Comparison of ENCODE assay signal across 25 cellular contexts in genomic region chr6:63543982-63544381, GRCh38. TPM values are rescaled to one million over a fixed set of nuclear protein-coding genes. Genes with fewer than 3 reads are reported as not detected.
DNase-seq lines count a peak whose midpoint lies in the region; ATAC-seq, FAIRE-seq and TF ChIP-seq lines count a peak whose summit lies in the region.
"Had no signal": no experiment of that assay in that cellular context is flagged by ENCODE, and none has a peak within 500 bp of the region (broad histone marks: within the 10 kb centered on the region; RNA-seq: fewer than 3 reads in every experiment).

No MANE protein-coding gene starts in this region.

- peak overlapping the region; percentile 86 for H3K27ac Mint-ChIP-seq in astrocyte (ENCODE audit: unreplicated experiment)
- no peak overlapping the region for H3K27ac Mint-ChIP-seq in CD8-positive, alpha-beta T cell
- H3K27ac Mint-ChIP-seq: B cell had no signal

- DNase-seq in OCI-LY7 (ENCODE audit: low spot score): no peak
- no peak for DNase-seq in astrocyte (ENCODE audit: low read depth)
- DNase-seq in fibroblast of villous mesenchyme (ENCODE audit: low read depth): peak; percentile 31
- no peak for DNase-seq in CD8-positive, alpha-beta T cell
- DNase-seq in glomerular visceral epithelial cell (ENCODE audit: extremely low spot score): no peak
- no peak for DNase-seq in stimulated activated CD4-positive, alpha-beta T cell treated with anti-CD3 and anti-CD28 coated beads, Interleukin-4, amount 100 ng/mL, for 24 hours
- DNase-seq: Calu3; DMS153; H7; Kasumi-1; NCI-H1092 treated with DMSO at 0.1 percent for 48 hours; NCI-H1436 treated with DMSO at 0.1 percent for 48 hours; NCI-H187 treated with DMSO at 0.1 percent for 48 hours; NCI-H446; NCI-H524 treated with DMSO at 0.1 percent for 48 hours; NCI-H774; NK-92 treated with Interleukin-12 subunit alpha and Interleukin-12 subunit beta, amount 100 ng/mL, for 24 hours; Right ventricle myocardium superior; RPMI8226 had no signal

- H2AFZ ChIP-seq in OCI-LY7 (ENCODE audit: low read length): 0 out of 2 replicates have a peak overlapping the region, but pooled peaks have one; percentile 38
- H2AFZ ChIP-seq in astrocyte (ENCODE audit: low read depth, low read length): no peak overlapping the region

- peaks cover 8% of the 10 kb centered on the region for H3K4me1 Mint-ChIP-seq in astrocyte (ENCODE audit: low read depth, unreplicated experiment)
- no peaks in the 10 kb centered on the region for H3K4me1 Mint-ChIP-seq in CD8-positive, alpha-beta T cell (ENCODE audit: low read depth)
- H3K4me1 Mint-ChIP-seq: B cell had no signal

- intact Hi-C loops in OCI-LY7 (cut with micrococcal nuclease; ENCODE audit: unreplicated experiment): no loop called here
- intact Hi-C loops in CD8-positive, alpha-beta T cell (cut with DNase I, micrococcal nuclease): no loop called here

- no peak overlapping the region for H3K4me3 ChIP-seq in OCI-LY7 (ENCODE audit: low read depth, low read length, poor library complexity, severe bottlenecking)
- H3K4me3 ChIP-seq in astrocyte (ENCODE audit: insufficient read depth, low read depth, low read length): no peak overlapping the region
- no peak overlapping the region for H3K4me3 ChIP-seq in fibroblast of villous mesenchyme (ENCODE audit: low read depth, low read length)
- H3K4me3 ChIP-seq in CD8-positive, alpha-beta T cell (ENCODE audit: low read depth, low read length): no peak overlapping the region
- H3K4me3 ChIP-seq: A549, SJSA1 had no signal

- H3K79me2 ChIP-seq in OCI-LY7 (ENCODE audit: insufficient read depth, low read depth, low read length): no peaks in the 10 kb centered on the region
- H3K79me2 ChIP-seq in astrocyte (ENCODE audit: insufficient read depth, low read length): no peaks in the 10 kb centered on the region

- peaks cover 2% of the 10 kb centered on the region for H3K27me3 ChIP-seq in astrocyte (ENCODE audit: insufficient read depth, low read length)
- no peaks in the 10 kb centered on the region for H3K27me3 ChIP-seq in CD8-positive, alpha-beta T cell (ENCODE audit: insufficient read depth, low read length)
- H3K27me3 ChIP-seq: SJSA1 had no signal

- no peaks in the 10 kb centered on the region for H3K27me3 Mint-ChIP-seq in astrocyte (ENCODE audit: low read depth, unreplicated experiment)
- peaks cover 28% of the 10 kb centered on the region for H3K27me3 Mint-ChIP-seq in CD8-positive, alpha-beta T cell (ENCODE audit: low read depth)

- no peak for FAIRE-seq in astrocyte (lab: Jason Lieb, UNC)
- FAIRE-seq: A549, HepG2 had no signal

- H3K36me3 ChIP-seq in OCI-LY7 (ENCODE audit: insufficient read depth, low read length) (no peaks in the 10 kb centered on the region), astrocyte (ENCODE audit: insufficient read depth, low read length) (no peaks in the 10 kb centered on the region)
- no peaks in the 10 kb centered on the region for H3K36me3 ChIP-seq in CD8-positive, alpha-beta T cell (ENCODE audit: insufficient read depth, low read length)
- H3K36me3 ChIP-seq: SJSA1 had no signal

- no peaks in the 10 kb centered on the region for H3K9me3 Mint-ChIP-seq in astrocyte (ENCODE audit: unreplicated experiment)
- H3K9me3 Mint-ChIP-seq in CD8-positive, alpha-beta T cell: no peaks in the 10 kb centered on the region

- POLR2A ChIA-PET in OCI-LY7 (lab: Charles Lee): interaction anchor here (0.6 to 1.0 kb wide), 3 partner anchors 13 to 1361 kb away, joined by 3 to 4 read pairs (median 3); no protein-coding TSS in a partner anchor
- POLR2A ChIA-PET in CD8-positive, alpha-beta T cell (lab: Charles Lee): no interaction called here

- no peak overlapping the region for H3K9ac ChIP-seq in astrocyte (ENCODE audit: low read length)

- H3K36me3 Mint-ChIP-seq in astrocyte (ENCODE audit: low read depth, unreplicated experiment): no peaks in the 10 kb centered on the region
- H3K36me3 Mint-ChIP-seq in CD8-positive, alpha-beta T cell: no peaks in the 10 kb centered on the region

- no peak for ATAC-seq in CD8-positive, alpha-beta T cell
- no peak for ATAC-seq in HG03280 (IDR thresholded peaks at IDR 0.05; ENCODE audit: unreplicated experiment)
- ATAC-seq: A549, HepG2 had no signal

- H3K27ac ChIP-seq in OCI-LY7 (ENCODE audit: low read depth, low read length, poor library complexity, severe bottlenecking) (no peak overlapping the region), astrocyte (ENCODE audit: low read depth, low read length) (no peak overlapping the region)
- no peak overlapping the region for H3K27ac ChIP-seq in CD8-positive, alpha-beta T cell (ENCODE audit: low read depth, low read length)
- H3K27ac ChIP-seq: C4-2B, SJSA1 had no signal

- TF ChIP-seq CTCF in OCI-LY7 (conservative IDR thresholded peaks at IDR 0.05; ENCODE audit: low read length): no peak
- no peak for TF ChIP-seq CTCF in astrocyte (IDR thresholded peaks at IDR 0.05; ENCODE audit: insufficient read depth, low read depth, low read length)
- TF ChIP-seq CTCF in fibroblast of villous mesenchyme (IDR thresholded peaks at IDR 0.05; ENCODE audit: insufficient read depth, low read depth, low read length): no peak
- no peak for TF ChIP-seq CTCF in CD8-positive, alpha-beta T cell (IDR thresholded peaks at IDR 0.05)

- CTCF ChIA-PET in OCI-LY7 (lab: Charles Lee; ENCODE audit: unreplicated experiment): no interaction called here
- CTCF ChIA-PET in CD8-positive, alpha-beta T cell (lab: Charles Lee): no interaction called here

- no peak overlapping the region for H3K4me3 Mint-ChIP-seq in astrocyte (ENCODE audit: unreplicated experiment)
- H3K4me3 Mint-ChIP-seq in CD8-positive, alpha-beta T cell: no peak overlapping the region
- H3K4me3 Mint-ChIP-seq: B cell had no signal

- no peaks in the 10 kb centered on the region for H4K20me1 ChIP-seq in OCI-LY7 (ENCODE audit: insufficient read depth, low read length)
- no peaks in the 10 kb centered on the region for H4K20me1 ChIP-seq in astrocyte (ENCODE audit: insufficient read depth, low read length)

- H3K9me3 ChIP-seq in OCI-LY7 (ENCODE audit: low read length) (no peaks in the 10 kb centered on the region), astrocyte (ENCODE audit: insufficient read depth, low read depth, low read length) (no peaks in the 10 kb centered on the region)
- H3K9me3 ChIP-seq in CD8-positive, alpha-beta T cell (ENCODE audit: low read length): no peaks in the 10 kb centered on the region
- H3K9me3 ChIP-seq: A549, SJSA1 had no signal

- H3K4me2 ChIP-seq in OCI-LY7 (ENCODE audit: low read length) (no peak overlapping the region), astrocyte (ENCODE audit: low read length) (no peak overlapping the region)
- H3K4me2 ChIP-seq: A549 had no signal

- H3K4me1 ChIP-seq in OCI-LY7 (ENCODE audit: insufficient read depth, low read length, poor library complexity, severe bottlenecking) (no peaks in the 10 kb centered on the region), astrocyte (ENCODE audit: insufficient read depth, low read length) (no peaks in the 10 kb centered on the region)
- H3K4me1 ChIP-seq in CD8-positive, alpha-beta T cell (ENCODE audit: insufficient read depth, low read length): no peaks in the 10 kb centered on the region
- H3K4me1 ChIP-seq: SJSA1 had no signal

- no TSS peak for BruUV-seq in OCI-LY7 (replicated peaks; lab: Mats Ljungman, UMichigan)

- no peaks in the 10 kb centered on the region for H3K9me2 ChIP-seq in OCI-LY7 (ENCODE audit: insufficient read depth, low read length)

RNA-seq across cellular contexts. Expression of gene PTP4A1, which starts 28.3 kb away (rescaled TPM):
- 20.9 and 21.2 TPM in 2 replicates for total RNA-seq in OCI-LY7 (2014; rRNA removed; shearing (Covaris generic))
- 74.7 and 76.0 TPM in 2 replicates for total RNA-seq in OCI-LY7 (2022)
- 136 and 143 TPM in 2 replicates for total RNA-seq in astrocyte
- total RNA-seq in fibroblast of villous mesenchyme: 24.8 and 43.6 TPM in 2 replicates
- 100 to 1,000 TPM; 329 to 360 TPM for total RNA-seq in CD8-positive, alpha-beta T cell
